Comparison of ENCODE assay signal across 1 cellular context in genomic region chr6:14747881-14748520, GRCh38.
TF ChIP-seq lines count a peak whose summit lies in the region.

No MANE protein-coding gene starts in this region.

TF ChIP-seq in WTC11, 78 proteins besides CTCF, POLR2A, EP300 and RAD21 (continued from another document):
- no peak for TF ChIP-seq MXD4 (CRISPR knock-in tag; IDR thresholded peaks at IDR 0.05; ENCODE audit: borderline replicate concordance)
- TF ChIP-seq SMAD3 (CRISPR knock-in tag; IDR thresholded peaks at IDR 0.05; ENCODE audit: borderline replicate concordance) = no peak
- TF ChIP-seq FOXP4 (CRISPR knock-in tag; IDR thresholded peaks at IDR 0.05) = no peak
- TF ChIP-seq ETV6 (CRISPR knock-in tag; IDR thresholded peaks at IDR 0.05) = no peak
- TF ChIP-seq KAT7 (CRISPR knock-in tag; IDR thresholded peaks at IDR 0.05; ENCODE audit: borderline replicate concordance) = no peak
- no peak for TF ChIP-seq TEAD4 (CRISPR knock-in tag; IDR thresholded peaks at IDR 0.05)
- no peak for TF ChIP-seq CBFB (CRISPR knock-in tag; IDR thresholded peaks at IDR 0.05; ENCODE audit: low read depth)
TF ChIP-seq in WTC11: peak in this region for 0.
